15 cellular contexts compared by ENCODE assay signal in genomic region chr2:12970861-12971260, GRCh38.
DNase-seq lines count a peak whose midpoint lies in the region; ATAC-seq and TF ChIP-seq lines count a peak whose summit lies in the region.
"Had no signal": no experiment of that assay in that cellular context is flagged by ENCODE, and none has a peak within 500 bp of the region (broad histone marks: within the 10 kb centered on the region; RNA-seq: fewer than 3 reads in every experiment).

No MANE protein-coding gene starts in this region.

- H3K36me3 ChIP-seq in SK-N-SH (replicated peaks in 1 of 2; ENCODE audit: control insufficient read depth in 1 of 2, insufficient read depth in 2 of 2, low read length in 1 of 2) (no peaks in the 10 kb centered on the region), fibroblast of lung (ENCODE audit: control insufficient read depth, insufficient read depth, low read length) (no peaks in the 10 kb centered on the region)

- H3K4me2 ChIP-seq in SK-N-SH (no peak overlapping the region), fibroblast of lung (ENCODE audit: extremely low read depth, insufficient read depth, low read length) (no peak overlapping the region)

- intact Hi-C loops in Right ventricle myocardium inferior (cut with DNase I): no loop called here

- H3F3A ChIP-seq in SK-N-SH (replicated peaks; ENCODE audit: insufficient read depth): no peaks in the 10 kb centered on the region

- no peak for ATAC-seq in GM21825 (IDR thresholded peaks at IDR 0.05; ENCODE audit: unreplicated experiment)
- no peak for ATAC-seq in Right ventricle myocardium inferior

- TF ChIP-seq EP300 in SK-N-SH (IDR thresholded peaks at IDR 0.05; ENCODE audit: borderline replicate concordance in 1 of 2, low read depth in 1 of 2, low read length in 1 of 2): 0 out of 4 replicates have a peak, but pooled peaks of 1 of the 2 experiments have one; percentile 26

- H3K27ac ChIP-seq in SK-N-SH (ENCODE audit: low read depth in 2 of 2, low read length in 1 of 2) (no peak overlapping the region), fibroblast of lung (ENCODE audit: insufficient read depth, low read length) (no peak overlapping the region)

- no peak for TF ChIP-seq RAD21 in SK-N-SH (IDR thresholded peaks at IDR 0.05; ENCODE audit: low read length)

- H3K9me3 ChIP-seq in SK-N-SH (no peaks in the 10 kb centered on the region), fibroblast of lung (ENCODE audit: control insufficient read depth, insufficient read depth, low read depth, low read length) (no peaks in the 10 kb centered on the region)

- CTCF ChIA-PET in SK-N-SH (lab: Yijun Ruan, JAX): interaction anchor here (0.7 to 2.5 kb wide), 5 partner anchors 19 to 254 kb away, joined by 4 to 7 read pairs (median 4); partner anchors contain the start of gene TRIB2

- H3K4me3 ChIP-seq in SK-N-SH (ENCODE audit: low read depth in 2 of 2, low read length in 1 of 2) (no peak overlapping the region), fibroblast of lung (replicated peaks in 1 of 4; ENCODE audit: control extremely low read depth in 1 of 4, insufficient read depth in 1 of 4, low read depth in 3 of 4, low read length in 4 of 4) (no peak overlapping the region)

- peak; percentile 76 for DNase-seq in H4 (ENCODE audit: low spot score)
- DNase-seq in SK-N-SH: no peak
- peak; percentile 47 to 93 for DNase-seq in fibroblast of lung (ENCODE audit: low read depth in 2 of 2)
- DNase-seq in stromal cell of bone marrow (ENCODE audit: low read depth): peak; percentile 17
- DNase-seq in activated CD8-positive, alpha-beta memory T cell treated with anti-CD3 and anti-CD28 coated beads, Interleukin-2, amount 50 U/mL, for 48 hours: no peak
- DNase-seq in Right ventricle myocardium inferior (ENCODE audit: missing footprints): no peak
- DNase-seq: anterior cingulate cortex; CD8-positive, alpha-beta memory T cell; effector CD4-positive, alpha-beta T cell; GF-D8; glutamatergic neuron; NCI-H1417; NCI-H446 treated with DMSO at 0.1 percent for 48 hours; posterior cingulate gyrus had no signal

- TF ChIP-seq CTCF in SK-N-SH (IDR thresholded peaks at IDR 0.05) (no peak), fibroblast of lung (conservative IDR thresholded peaks at IDR 0.05 in 1 of 2, IDR thresholded peaks at IDR 0.05 in 1 of 2; ENCODE audit: low read depth in 1 of 2, low read length in 2 of 2) (no peak)

- 54% methylated on average over 4 of the region's 4 CpGs for WGBS in SK-N-SH (ENCODE audit: low lambda C conversion rate)

- H3K9ac ChIP-seq in SK-N-SH (no peak overlapping the region), fibroblast of lung (ENCODE audit: insufficient read depth, low read length) (no peak overlapping the region)

- peaks cover 3 to 17% of the 10 kb centered on the region in 2 experiments for H3K4me1 ChIP-seq in SK-N-SH (ENCODE audit: control insufficient read depth in 1 of 2, insufficient read depth in 2 of 2, low read depth in 1 of 2, low read length in 1 of 2)
- no peaks in the 10 kb centered on the region for H3K4me1 ChIP-seq in fibroblast of lung (ENCODE audit: control insufficient read depth, extremely low read depth, insufficient read depth, low read length)

- H3K27me3 ChIP-seq in SK-N-SH (ENCODE audit: insufficient read depth) (no peaks in the 10 kb centered on the region), fibroblast of lung (ENCODE audit: control insufficient read depth, insufficient read depth, low read length) (no peaks in the 10 kb centered on the region)

- H2AFZ ChIP-seq in SK-N-SH (ENCODE audit: low read depth): no peak overlapping the region
- no peak overlapping the region for H2AFZ ChIP-seq in fibroblast of lung (ENCODE audit: low read length)

- H4K20me1 ChIP-seq in SK-N-SH (ENCODE audit: insufficient read depth) (no peaks in the 10 kb centered on the region), fibroblast of lung (ENCODE audit: control insufficient read depth, extremely low read depth, insufficient read depth, low read length) (no peaks in the 10 kb centered on the region)

- H3K9me2 ChIP-seq in SK-N-SH: no peaks in the 10 kb centered on the region

- POLR2A ChIA-PET in SK-N-SH (lab: Yijun Ruan, JAX): interaction anchor here (1.1 kb wide), 1 partner anchor 23 kb away, joined by 3 read pairs; no protein-coding TSS in a partner anchor

- H3K79me2 ChIP-seq in SK-N-SH (ENCODE audit: insufficient read depth) (no peaks in the 10 kb centered on the region), fibroblast of lung (ENCODE audit: control insufficient read depth, insufficient read depth, low read length) (no peaks in the 10 kb centered on the region)

TF ChIP-seq in SK-N-SH, 30 proteins besides CTCF, POLR2A, EP300 and RAD21:
- peak; percentile 35 for TF ChIP-seq PBX3 (IDR thresholded peaks at IDR 0.05)
- TF ChIP-seq JUND (IDR thresholded peaks at IDR 0.05): peak; percentile 71
- TF ChIP-seq ELF1 (IDR thresholded peaks at IDR 0.05): no peak
- no peak for TF ChIP-seq POLR2AphosphoS5 (IDR thresholded peaks at IDR 0.05; ENCODE audit: low read depth, low read length)
- TF ChIP-seq RXRA (IDR thresholded peaks at IDR 0.05; ENCODE audit: borderline replicate concordance, low read depth): no peak; the same call in 1 of the 2 replicates
- peak; percentile 58; the same call in 1 of the 2 replicates for TF ChIP-seq TEAD4 (IDR thresholded peaks at IDR 0.05; ENCODE audit: borderline replicate concordance, insufficient read depth)
- no peak for TF ChIP-seq FOXM1 (IDR thresholded peaks at IDR 0.05; ENCODE audit: low read depth)
- peak; percentile 82 for TF ChIP-seq TCF12 (IDR thresholded peaks at IDR 0.05)
- TF ChIP-seq USF2 (IDR thresholded peaks at IDR 0.05; ENCODE audit: borderline replicate concordance, low read depth, low read length): no peak
- peak; percentile 57 for TF ChIP-seq NFIC (IDR thresholded peaks at IDR 0.05; ENCODE audit: borderline replicate concordance)
- TF ChIP-seq CHD2 (IDR thresholded peaks at IDR 0.05; ENCODE audit: low read length, partially characterized antibody): no peak
- no peak; the same call in 1 of the 2 replicates for TF ChIP-seq MAX (IDR thresholded peaks at IDR 0.05; ENCODE audit: low read depth)
- no peak for TF ChIP-seq TAF1 (IDR thresholded peaks at IDR 0.05; ENCODE audit: borderline replicate concordance, low read depth, low read length)
- TF ChIP-seq FOSL2 (IDR thresholded peaks at IDR 0.05; ENCODE audit: borderline replicate concordance, low read depth): peak; percentile 86
- no peak for TF ChIP-seq RFX5 (IDR thresholded peaks at IDR 0.05; ENCODE audit: low read length)

Comparison
In these comparisons a context has a peak if more than half of its experiments do, and no peak if none do; other contexts are left out.
1. DNase-seq: peak in H4 (single experiment), fibroblast of lung (2 of 2) and stromal cell of bone marrow (single experiment); none in SK-N-SH (single experiment), activated CD8-positive, alpha-beta memory T cell treated with anti-CD3 and anti-CD28 coated beads, Interleukin-2, amount 50 U/mL, for 48 hours (single experiment) and Right ventricle myocardium inferior (single experiment).